Comparison of ENCODE assay signal across 14 cellular contexts in genomic region chrX:107576841-107577240, GRCh38. TPM values are rescaled to one million over a fixed set of nuclear protein-coding genes. Genes with fewer than 3 reads are reported as not detected.
DNase-seq lines count a peak whose midpoint lies in the region; ATAC-seq lines count a peak whose summit lies in the region.
"Had no signal": no experiment of that assay in that cellular context is flagged by ENCODE, and none has a peak within 500 bp of the region (broad histone marks: within the 10 kb centered on the region; RNA-seq: fewer than 3 reads in every experiment).

No MANE protein-coding gene starts in this region.

- DNase-seq in NCI-H1930 (lab: John Stamatoyannopoulos, UW): no peak
- no peak for DNase-seq in T1000 (lab: John Stamatoyannopoulos, UW)
- DNase-seq in cerebellum (ENCODE audit: low spot score): no peak
- DNase-seq in left colon: no peak
- DNase-seq: effector memory CD8-positive, alpha-beta T cell; foreskin keratinocyte; Karpas-422; mesendoderm; NCI-H2029; NK-92 treated with Interleukin-12 subunit alpha and Interleukin-12 subunit beta, amount 100 ng/mL, for 24 hours had no signal

- intact Hi-C loops in left colon (cut with DNase I, micrococcal nuclease): no loop called here

- peak; percentile 73 for ATAC-seq in GM18502 (IDR thresholded peaks at IDR 0.05; ENCODE audit: poor library complexity, unreplicated experiment)
- ATAC-seq in GM18907 (IDR thresholded peaks at IDR 0.05; ENCODE audit: unreplicated experiment): peak; percentile 82
- ATAC-seq in HG02642 (IDR thresholded peaks at IDR 0.05; ENCODE audit: poor library complexity, unreplicated experiment): peak; percentile 81
- ATAC-seq in HG03565 (IDR thresholded peaks at IDR 0.05; ENCODE audit: unreplicated experiment): peak; percentile 81
- no peak for ATAC-seq in left colon
- ATAC-seq: effector memory CD8-positive, alpha-beta T cell; foreskin keratinocyte had no signal

RNA-seq across cellular contexts. Expression of gene PRPS1, which starts 51.5 kb away (rescaled TPM):
- total RNA-seq in cerebellum: 20.8 TPM
- total RNA-seq in left colon: 1 to 10 TPM; 8.1 to 9.4 TPM
